ENCODE assay signal across 34 cellular contexts in the genomic region with DNA sequence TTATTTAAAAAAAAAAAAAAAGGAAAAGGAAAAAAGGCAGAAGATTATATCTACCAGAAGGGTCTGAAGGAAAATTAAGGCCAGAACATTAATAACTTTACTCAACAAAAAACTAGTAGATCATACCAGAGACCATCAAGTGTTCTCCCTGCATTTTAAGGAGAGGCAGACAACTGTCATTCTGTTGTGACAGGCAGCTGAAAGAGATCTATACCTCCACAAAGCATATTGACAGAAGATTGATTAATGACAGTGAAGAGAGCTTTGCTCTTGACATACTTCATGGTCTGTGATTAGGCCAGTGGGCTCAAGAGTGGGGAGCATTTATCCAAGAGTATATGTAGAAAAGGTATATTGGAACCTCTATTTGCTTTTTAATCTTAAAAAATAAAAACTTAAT.
"Had no signal": no experiment of that assay in that cellular context is flagged by ENCODE, and none has a peak within 500 bp of the region (broad histone marks: within the 10 kb centered on the region; RNA-seq: fewer than 3 reads in every experiment).

No MANE protein-coding gene starts in this region.

- H3K4me2 ChIP-seq: KMS-11 had no signal

- H3K27ac ChIP-seq: KMS-11 had no signal

- H3K4me3 ChIP-seq: MG63 had no signal

- H3K36me3 ChIP-seq: MG63 had no signal

- H3K27me3 ChIP-seq: MG63 had no signal

- H3K9me3 ChIP-seq: MG63 had no signal

- DNase-seq: Karpas-422, Kasumi-1, MG63, MM.1S, MV-4-11, NCI-H1048, NCI-H1092, NCI-H1092 treated with DMSO at 0.1 percent for 48 hours, NCI-H1105, NCI-H1105 treated with DMSO at 0.1 percent for 48 hours, NCI-H1417 treated with DMSO at 0.1 percent for 48 hours, NCI-H1436, NCI-H1436 treated with DMSO at 0.1 percent for 48 hours, NCI-H146, NCI-H1694, NCI-H1694 treated with DMSO at 0.1 percent for 48 hours, NCI-H187, NCI-H187 treated with DMSO at 0.1 percent for 48 hours, NCI-H1930, NCI-H2029, NCI-H2029 treated with DMSO at 0.1 percent for 48 hours, NCI-H2081, NCI-H2081 treated with DMSO at 0.1 percent for 48 hours, NCI-H2107, NCI-H2171, NCI-H2171 treated with DMSO at 0.1 percent for 48 hours, NCI-H2227 treated with DMSO at 0.1 percent for 48 hours, NCI-H226, NCI-H345, NCI-H446, NCI-H446 treated with DMSO at 0.1 percent for 48 hours, NCI-H510A, NCI-H510A treated with DMSO at 0.1 percent for 48 hours had no signal

- H3K9ac ChIP-seq: KMS-11 had no signal
